In the genomic region with DNA sequence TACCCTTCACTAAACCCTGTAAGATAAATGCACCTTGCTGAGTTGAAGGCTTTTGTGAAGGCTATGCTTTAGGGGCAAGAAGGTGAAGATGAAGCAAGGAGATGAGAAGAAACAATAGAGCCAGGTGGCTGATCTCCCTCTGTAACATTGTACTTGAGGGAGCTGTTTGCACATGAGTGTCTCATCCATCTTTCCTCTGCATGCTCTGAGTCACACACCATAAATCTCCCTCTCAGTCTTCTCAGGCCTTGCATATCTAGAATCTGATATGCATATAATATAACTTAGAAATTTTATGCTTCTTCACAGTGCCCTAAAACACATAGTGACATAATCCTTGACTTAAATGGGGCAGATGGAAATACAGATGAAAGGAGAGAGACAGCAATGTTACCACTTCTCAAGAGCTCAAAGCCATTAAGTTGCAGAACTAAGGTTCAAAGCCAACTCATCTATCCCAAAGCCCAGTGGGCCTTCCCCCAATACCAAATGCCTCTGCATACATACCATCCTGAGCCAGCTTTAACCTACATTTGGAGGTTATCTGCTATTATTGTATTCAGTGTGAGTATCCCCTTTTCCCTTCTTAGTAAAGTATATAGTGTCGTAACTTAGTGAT, we compare ENCODE assay signal across 17 cellular contexts.
DNase-seq lines count a peak whose midpoint lies in the region; ATAC-seq and TF ChIP-seq lines count a peak whose summit lies in the region.
"Had no signal": no experiment of that assay in that cellular context is flagged by ENCODE, and none has a peak within 500 bp of the region (broad histone marks: within the 10 kb centered on the region; RNA-seq: fewer than 3 reads in every experiment).

No MANE protein-coding gene starts in this region.

- H3K4me1 ChIP-seq in PC-3 (ENCODE audit: insufficient read depth, low read length), result peaks cover 19% of the 10 kb centered on the region

- peaks cover 5% of the 10 kb centered on the region for H3F3A ChIP-seq in PC-3 (ENCODE audit: low read length, unreplicated experiment)

- CTCF ChIA-PET in PC-3 (lab: Charles Lee), result interaction anchor here (0.5 kb wide), 1 partner anchor 462 kb away, joined by 6 read pairs; no protein-coding TSS in a partner anchor

- DNase-seq in DMS153 (lab: John Stamatoyannopoulos, UW) (peak; percentile 18), DMS153 treated with DMSO at 0.1 percent for 48 hours (lab: John Stamatoyannopoulos, UW; ENCODE audit: unreplicated experiment) (no peak), PC-3 (peak; percentile 81), renal cortical epithelial cell (ENCODE audit: low read depth) (peak; percentile 36), AG08396 (ENCODE audit: low spot score) (no peak)
- DNase-seq: activated CD4-positive, alpha-beta T cell treated with anti-CD3 and anti-CD28 coated beads for 48 hours; H9; KG1; NCI-H1436; NCI-H526 treated with DMSO at 0.1 percent for 48 hours; right cardiac atrium; T-helper 9 cell had no signal

- H3K27ac ChIP-seq in PC-3 (ENCODE audit: low read length), result peak overlapping the region; percentile 74
- H3K27ac ChIP-seq: 22Rv1 had no signal

- intact Hi-C loops in PC-3 (cut with micrococcal nuclease), result no loop called here

- H2AFZ ChIP-seq in PC-3 (ENCODE audit: low read length), result no peak overlapping the region

- POLR2A ChIA-PET in PC-3 (lab: Charles Lee; ENCODE audit: unreplicated experiment), result no interaction called here

- BruUV-seq in PC-3 (replicated peaks; lab: Mats Ljungman, UMichigan), result no TSS peak

- no peak overlapping the region for H3K4me3 ChIP-seq in PC-3 (ENCODE audit: low read length)

- no peak overlapping the region; the same call in 1 of the 2 replicates for H3K9ac ChIP-seq in PC-3 (ENCODE audit: low read length)

- H3K9me3 ChIP-seq in PC-3 (ENCODE audit: low read length), result no peaks in the 10 kb centered on the region

- ATAC-seq in PC-3 (peak; percentile 100), esophagus mucosa (peak; percentile 62), GM18867 (IDR thresholded peaks at IDR 0.05; ENCODE audit: unreplicated experiment) (no peak), HG03095 (IDR thresholded peaks at IDR 0.05; ENCODE audit: unreplicated experiment) (no peak)
- ATAC-seq: right cardiac atrium; stimulated activated effector memory CD8-positive, alpha-beta T cell treated with anti-CD3 and anti-CD28 coated beads, Interleukin-12 subunit alpha, Interleukin-12 subunit beta, amount 100 ng/mL, for 72 hours had no signal

- no peaks in the 10 kb centered on the region for H3K79me2 ChIP-seq in PC-3 (ENCODE audit: low read length)

- TF ChIP-seq CTCF in PC-3 (conservative IDR thresholded peaks at IDR 0.05; ENCODE audit: low read depth, low read length), result no peak

- H4K20me1 ChIP-seq in PC-3 (ENCODE audit: low read length), result no peaks in the 10 kb centered on the region

- peak overlapping the region; percentile 39 for H3K4me2 ChIP-seq in PC-3 (ENCODE audit: low read length)

- no peaks in the 10 kb centered on the region for H3K9me2 ChIP-seq in PC-3 (replicated peaks; ENCODE audit: low read length)

- H3K27me3 ChIP-seq in PC-3 (ENCODE audit: low read length), result no peaks in the 10 kb centered on the region

- no peaks in the 10 kb centered on the region for H3K36me3 ChIP-seq in PC-3 (ENCODE audit: low read depth, low read length)

Comparison
In these comparisons a context has a peak if more than half of its experiments do, and no peak if none do; other contexts are left out.
1. DNase-seq: peak in DMS153 (single experiment), PC-3 (single experiment) and renal cortical epithelial cell (single experiment); none in DMS153 treated with DMSO at 0.1 percent for 48 hours (single experiment) and AG08396 (single experiment).
2. ATAC-seq: peak in PC-3 (single experiment) and esophagus mucosa (single experiment); none in GM18867 (single experiment) and HG03095 (single experiment).